8 cellular contexts compared by ENCODE assay signal in genomic region chr20:34216382-34216742, GRCh38. TPM values are rescaled to one million over a fixed set of nuclear protein-coding genes. Genes with fewer than 3 reads are reported as not detected.
DNase-seq lines count a peak whose midpoint lies in the region; ATAC-seq and TF ChIP-seq lines count a peak whose summit lies in the region.

No MANE protein-coding gene starts in this region.

- H3K9ac ChIP-seq in mesenchymal stem cell (ENCODE audit: low read length): peak overlapping the region; percentile 79

- H4K91ac ChIP-seq in mesenchymal stem cell (ENCODE audit: low read length): no peak overlapping the region

- H3K9me3 Mint-ChIP-seq in naive thymus-derived CD4-positive, alpha-beta T cell: peaks cover 0 to 10% (median 0%) of the 10 kb centered on the region in 11 donors

- DNase-seq in heart left ventricle (no peak), cardiac septum (ENCODE audit: low spot score) (no peak), brain microvascular endothelial cell (no peak), mesenchymal stem cell (no peak), upper lobe of left lung (no peak)
- DNase-seq in naive thymus-derived CD4-positive, alpha-beta T cell: no peak

- H2BK15ac ChIP-seq in mesenchymal stem cell (ENCODE audit: low read depth, poor library complexity, severe bottlenecking): no peak overlapping the region

- no peak overlapping the region for H3K18ac ChIP-seq in mesenchymal stem cell (ENCODE audit: low read depth in 1 of 2, low read length in 2 of 2)

- peaks cover 0 to 9% (median 4%) of the 10 kb centered on the region in 12 donors for H3K9me3 ChIP-seq in heart left ventricle
- peaks cover 25% of the 10 kb centered on the region for H3K9me3 ChIP-seq in mesenchymal stem cell (ENCODE audit: control insufficient read depth, low read length)
- peaks cover 0 to 7% (median 1%) of the 10 kb centered on the region in 4 donors for H3K9me3 ChIP-seq in upper lobe of left lung
- no peaks in the 10 kb centered on the region for H3K9me3 ChIP-seq in naive thymus-derived CD4-positive, alpha-beta T cell (ENCODE audit: control insufficient read depth in 2 of 3, low read length in 3 of 3)

- 14 to 21% (median 18%) methylated on average over 2 of the region's 2 CpGs for WGBS in heart left ventricle, 4 donors
- WGBS in mesenchymal stem cell: no CpG with 5 or more reads among the region's 2 CpGs
- WGBS in upper lobe of left lung, 2 donors: 8 to 11% methylated on average over 2 of the region's 2 CpGs

- H3K27ac Mint-ChIP-seq in naive thymus-derived CD4-positive, alpha-beta T cell: no peak overlapping the region

- no peak overlapping the region for H2BK5ac ChIP-seq in mesenchymal stem cell (ENCODE audit: low read depth, low read length, poor library complexity, severe bottlenecking)

- TF ChIP-seq POLR2A in heart left ventricle (IDR thresholded peaks at IDR 0.05) (no peak), upper lobe of left lung (IDR thresholded peaks at IDR 0.05) (no peak)

- no peaks in the 10 kb centered on the region for H3K79me1 ChIP-seq in mesenchymal stem cell (replicated peaks; ENCODE audit: low read length, poor library complexity, severe bottlenecking)

- H3K36me3 ChIP-seq in heart left ventricle: no peaks in the 10 kb centered on the region
- H3K36me3 ChIP-seq in brain microvascular endothelial cell (replicated peaks): no peaks in the 10 kb centered on the region
- no peaks in the 10 kb centered on the region for H3K36me3 ChIP-seq in mesenchymal stem cell (ENCODE audit: control insufficient read depth in 1 of 2, insufficient read depth in 2 of 2, low read depth in 1 of 2, low read length in 2 of 2)
- H3K36me3 ChIP-seq in upper lobe of left lung: no peaks in the 10 kb centered on the region
- H3K36me3 ChIP-seq in naive thymus-derived CD4-positive, alpha-beta T cell (ENCODE audit: control insufficient read depth in 2 of 3, insufficient read depth in 3 of 3, low read length in 3 of 3): no peaks in the 10 kb centered on the region

- H3K14ac ChIP-seq in mesenchymal stem cell (ENCODE audit: low read length in 2 of 2): no peak overlapping the region

- H3K4ac ChIP-seq in mesenchymal stem cell (ENCODE audit: low read depth in 1 of 2, low read length in 2 of 2): no peak overlapping the region

- H3K36me3 Mint-ChIP-seq in naive thymus-derived CD4-positive, alpha-beta T cell: peaks cover 0 to 5% (median 0%) of the 10 kb centered on the region in 5 donors

- peaks cover 0 to 11% (median 10%) of the 10 kb centered on the region in 7 donors for H3K4me1 Mint-ChIP-seq in naive thymus-derived CD4-positive, alpha-beta T cell

- ATAC-seq in heart left ventricle (no peak), upper lobe of left lung (ENCODE audit: low FRiP score in 2 of 2) (no peak), GM21390 (IDR thresholded peaks at IDR 0.05; ENCODE audit: unreplicated experiment) (no peak), HG02678 (IDR thresholded peaks at IDR 0.05; ENCODE audit: unreplicated experiment) (no peak)
- no peak for ATAC-seq in naive thymus-derived CD4-positive, alpha-beta T cell

- POLR2A ChIA-PET in naive thymus-derived CD4-positive, alpha-beta T cell (lab: Charles Lee): no interaction called here

- in situ Hi-C loops in brain microvascular endothelial cell (cut with HindIII; ENCODE audit: low pct_ligation_motif_present, low sequenced_read_pairs): no loop called here

- H4K8ac ChIP-seq in mesenchymal stem cell (ENCODE audit: low read length): no peak overlapping the region

- no peak overlapping the region for H2BK12ac ChIP-seq in mesenchymal stem cell (ENCODE audit: low read length in 2 of 2)

- peaks cover 26 to 34% (median 33%) of the 10 kb centered on the region in 5 donors for H3K27me3 Mint-ChIP-seq in naive thymus-derived CD4-positive, alpha-beta T cell

- TF ChIP-seq CTCF in heart left ventricle (IDR thresholded peaks at IDR 0.05) (no peak), brain microvascular endothelial cell (IDR thresholded peaks at IDR 0.05; ENCODE audit: low read depth, low read length, missing control alignments) (no peak), upper lobe of left lung (IDR thresholded peaks at IDR 0.05) (no peak)

- H3K27ac ChIP-seq in heart left ventricle (peak overlapping the region in 11 of 12 donors; percentile 42 to 84 (median 77)), brain microvascular endothelial cell (no peak overlapping the region), mesenchymal stem cell (ENCODE audit: low read length, poor library complexity, severe bottlenecking) (no peak overlapping the region), upper lobe of left lung (peak overlapping the region; percentile 58 to 82 (median 78))
- no peak overlapping the region for H3K27ac ChIP-seq in naive thymus-derived CD4-positive, alpha-beta T cell (ENCODE audit: low read depth, low read length)

- H3K4me3 Mint-ChIP-seq in naive thymus-derived CD4-positive, alpha-beta T cell: peak overlapping the region in 4 of 10 donors; percentile 25 to 86 (median 74)

- no peak overlapping the region for H2AFZ ChIP-seq in mesenchymal stem cell (ENCODE audit: low read depth, low read length)

- no peak overlapping the region for H3K23ac ChIP-seq in mesenchymal stem cell (ENCODE audit: low read length in 2 of 2)

- peaks cover 0 to 15% (median 2%) of the 10 kb centered on the region in 12 donors for H3K4me1 ChIP-seq in heart left ventricle
- no peaks in the 10 kb centered on the region for H3K4me1 ChIP-seq in mesenchymal stem cell (ENCODE audit: control insufficient read depth, insufficient read depth, low read depth, low read length)
- H3K4me1 ChIP-seq in upper lobe of left lung: peaks cover 5 to 15% (median 12%) of the 10 kb centered on the region in 4 donors
- H3K4me1 ChIP-seq in naive thymus-derived CD4-positive, alpha-beta T cell (ENCODE audit: control insufficient read depth in 2 of 2, insufficient read depth in 2 of 2, low read length in 2 of 2): no peaks in the 10 kb centered on the region

- H3K27me3 ChIP-seq in heart left ventricle (no peaks in the 10 kb centered on the region), brain microvascular endothelial cell (replicated peaks) (no peaks in the 10 kb centered on the region), mesenchymal stem cell (ENCODE audit: control insufficient read depth in 1 of 2, insufficient read depth in 1 of 2, low read length in 2 of 2) (peaks cover 0 to 6% of the 10 kb centered on the region in 2 experiments), upper lobe of left lung (no peaks in the 10 kb centered on the region)
- peaks cover 0 to 4% of the 10 kb centered on the region in 2 donors for H3K27me3 ChIP-seq in naive thymus-derived CD4-positive, alpha-beta T cell (ENCODE audit: control insufficient read depth in 2 of 2, insufficient read depth in 2 of 2, low read length in 2 of 2)

- CTCF ChIA-PET in naive thymus-derived CD4-positive, alpha-beta T cell (lab: Charles Lee): no interaction called here

- no peak overlapping the region for H2AK5ac ChIP-seq in mesenchymal stem cell (ENCODE audit: low read length, severe bottlenecking)

- TF ChIP-seq EP300 in upper lobe of left lung (IDR thresholded peaks at IDR 0.05): no peak

- H3K4me3 ChIP-seq in heart left ventricle (peak overlapping the region in 11 of 12 donors; percentile 10 to 66 (median 49)), brain microvascular endothelial cell (ENCODE audit: low read depth, low read length) (peak overlapping the region; percentile 67), mesenchymal stem cell (ENCODE audit: insufficient read depth in 1 of 2, low read depth in 1 of 2, low read length in 2 of 2) (peak overlapping the region; percentile 64 to 84), upper lobe of left lung (peak overlapping the region in 3 of 4 donors; percentile 35 to 52 (median 51))
- H3K4me3 ChIP-seq in naive thymus-derived CD4-positive, alpha-beta T cell (ENCODE audit: low read length): no peak overlapping the region

- peak overlapping the region; percentile 76 for H3K4me2 ChIP-seq in mesenchymal stem cell (ENCODE audit: low read length, poor library complexity, severe bottlenecking)

- H2BK120ac ChIP-seq in mesenchymal stem cell (ENCODE audit: low read depth, low read length): no peak overlapping the region

- intact Hi-C loops in heart left ventricle (cut with DNase I) (no loop called here), cardiac septum (cut with DNase I) (no loop called here)
- intact Hi-C loops in naive thymus-derived CD4-positive, alpha-beta T cell (cut with micrococcal nuclease): no loop called here

RNA-seq across cellular contexts. Expression of gene ASIP, which starts 24.9 kb away (rescaled TPM):
- total RNA-seq in heart left ventricle (10 to 100 TPM in 6 of 9 donors, 1 to 10 TPM in 3; 3.4 to 23.2 (median 10.4) TPM), cardiac septum (10.5 TPM), upper lobe of left lung (under 1 TPM in 2 of 6 donors, not detected in 4; 0.47 to 0.54 TPM)
- 100 to 1,000 TPM in 1 of 2 donors, under 1 TPM in 1; 0.75 to 117 TPM for polyA plus RNA-seq in heart left ventricle
- polyA plus RNA-seq in mesenchymal stem cell (2013, experiment 1 of 2): 0.21 TPM
- 0.14 TPM for polyA plus RNA-seq in mesenchymal stem cell (2013, experiment 2 of 2)
- total RNA-seq in naive thymus-derived CD4-positive, alpha-beta T cell: not detected
- not detected for polyA plus RNA-seq in naive thymus-derived CD4-positive, alpha-beta T cell

Comparison
In these comparisons a context has a peak if more than half of its experiments do, and no peak if none do; other contexts are left out.
1. H3K27ac ChIP-seq: peak in heart left ventricle (11 of 12) and upper lobe of left lung (4 of 4); none in brain microvascular endothelial cell (single experiment), mesenchymal stem cell (single experiment) and naive thymus-derived CD4-positive, alpha-beta T cell (single experiment).